ENCODE assay signal across 4 cellular contexts in the genomic region with DNA sequence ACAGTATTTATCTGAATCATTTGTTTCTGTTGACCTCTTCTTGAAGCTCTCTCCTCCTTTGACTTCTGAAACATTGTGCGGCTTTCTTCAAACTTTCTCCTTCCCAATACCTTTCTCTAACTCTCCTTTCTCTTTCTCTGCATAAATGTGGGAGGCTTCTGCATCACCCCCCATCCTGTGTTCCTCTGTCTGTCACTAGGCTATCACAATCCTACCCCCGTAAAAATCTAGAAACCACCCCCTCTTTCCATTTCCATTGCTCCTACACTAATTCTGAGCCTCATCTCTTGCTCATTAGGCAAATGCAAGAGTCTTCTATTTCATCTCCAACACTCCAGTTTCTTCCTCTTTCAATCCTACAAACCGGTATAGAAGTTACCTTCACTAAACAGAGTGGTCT. TPM values are rescaled to one million over a fixed set of nuclear protein-coding genes. Genes with fewer than 3 reads are reported as not detected.
"Had no signal": no experiment of that assay in that cellular context is flagged by ENCODE, and none has a peak within 500 bp of the region (broad histone marks: within the 10 kb centered on the region; RNA-seq: fewer than 3 reads in every experiment).

No MANE protein-coding gene starts in this region.

- DNase-seq: GDM1, GF-D8 had no signal

- H3K4me3 ChIP-seq: GM12878 had no signal

RNA-seq across cellular contexts. Expression of a gene that starts 32.2 kb away (rescaled TPM):
- total RNA-seq: G401, GM12878 had no signal
